31 cellular contexts compared by ENCODE assay signal in genomic region chr5:143237664-143238063, GRCh38.
"Had no signal": no experiment of that assay in that cellular context is flagged by ENCODE, and none has a peak within 500 bp of the region (broad histone marks: within the 10 kb centered on the region; RNA-seq: fewer than 3 reads in every experiment).

No MANE protein-coding gene starts in this region.

- H3K27ac Mint-ChIP-seq: activated B cell treated with CpG ODN at 0.5 μM for 24 hours; activated CD4-positive, alpha-beta memory T cell treated with anti-CD3 and anti-CD28 coated beads for 36 hours; activated naive CD4-positive, alpha-beta T cell treated with anti-CD3 and anti-CD28 coated beads for 36 hours; activated naive CD4-positive, alpha-beta T cell treated with anti-CD3 and anti-CD28 coated beads, Interleukin-2, amount 50 U/mL, for 24 hours; activated naive CD8-positive, alpha-beta T cell treated with anti-CD3 and anti-CD28 coated beads for 36 hours; activated naive CD8-positive, alpha-beta T cell treated with anti-CD3 and anti-CD28 coated beads, Interleukin-2, amount 50 U/mL, for 24 hours; activated T-helper 17 cell treated with anti-CD3 and anti-CD28 coated beads, Interleukin-2, amount 50 U/mL, for 72 hours; brain; dendritic cell treated with granulocyte-macrophage colony-stimulating factor and Interleukin-4, amounts not matched to agents 40 ng/mL and 50 ng/mL, for 4 days; endodermal cell; T-helper 17 cell had no signal

- H3K27ac ChIP-seq: adrenal gland, breast epithelium, cardiac muscle cell, coronary artery, dorsolateral prefrontal cortex, gastrocnemius medialis, heart left ventricle, VCaP had no signal

- H3K4me1 Mint-ChIP-seq: activated B cell treated with CpG ODN at 0.5 μM for 24 hours; activated naive CD4-positive, alpha-beta T cell treated with anti-CD3 and anti-CD28 coated beads, Interleukin-2, amount 50 U/mL, for 24 hours; activated naive CD8-positive, alpha-beta T cell treated with anti-CD3 and anti-CD28 coated beads for 36 hours; activated naive CD8-positive, alpha-beta T cell treated with anti-CD3 and anti-CD28 coated beads, Interleukin-2, amount 50 U/mL, for 24 hours; activated T-helper 17 cell treated with anti-CD3 and anti-CD28 coated beads, Interleukin-2, amount 50 U/mL, for 72 hours; central memory CD8-positive, alpha-beta T cell; T-helper 17 cell had no signal

- H3K9me3 Mint-ChIP-seq: activated B cell treated with CpG ODN at 0.5 μM for 24 hours; activated CD4-positive, alpha-beta memory T cell treated with anti-CD3 and anti-CD28 coated beads for 36 hours; activated naive CD4-positive, alpha-beta T cell treated with anti-CD3 and anti-CD28 coated beads for 36 hours; activated naive CD4-positive, alpha-beta T cell treated with anti-CD3 and anti-CD28 coated beads, Interleukin-2, amount 50 U/mL, for 24 hours; activated naive CD8-positive, alpha-beta T cell treated with anti-CD3 and anti-CD28 coated beads for 36 hours; activated naive CD8-positive, alpha-beta T cell treated with anti-CD3 and anti-CD28 coated beads, Interleukin-2, amount 50 U/mL, for 24 hours; activated T-cell treated with anti-CD3 and anti-CD28 coated beads, Interleukin-2, amount 50 U/mL, for 4 hours; activated T-helper 17 cell treated with anti-CD3 and anti-CD28 coated beads, Interleukin-2, amount 50 U/mL, for 72 hours; brain; central memory CD8-positive, alpha-beta T cell; dendritic cell treated with granulocyte-macrophage colony-stimulating factor and Interleukin-4, amounts not matched to agents 40 ng/mL and 50 ng/mL, for 4 days; endodermal cell had no signal

- H3K27me3 Mint-ChIP-seq: activated CD4-positive, alpha-beta memory T cell treated with anti-CD3 and anti-CD28 coated beads for 36 hours; activated naive CD4-positive, alpha-beta T cell treated with anti-CD3 and anti-CD28 coated beads, Interleukin-2, amount 50 U/mL, for 24 hours; activated naive CD8-positive, alpha-beta T cell treated with anti-CD3 and anti-CD28 coated beads for 36 hours; activated naive CD8-positive, alpha-beta T cell treated with anti-CD3 and anti-CD28 coated beads, Interleukin-2, amount 50 U/mL, for 24 hours; brain; central memory CD8-positive, alpha-beta T cell; dendritic cell treated with granulocyte-macrophage colony-stimulating factor and Interleukin-4, amounts not matched to agents 40 ng/mL and 50 ng/mL, for 4 days; T-helper 17 cell had no signal

- H3K9me3 ChIP-seq: adrenal gland, breast epithelium, gastrocnemius medialis, heart left ventricle had no signal

- H3K4me1 ChIP-seq: adrenal gland, breast epithelium had no signal

- H3K4me3 ChIP-seq: adrenal gland, breast epithelium, cardiac muscle cell, coronary artery, dorsolateral prefrontal cortex, gastrocnemius medialis, heart left ventricle had no signal

- ATAC-seq: activated CD4-positive, CD25-positive, alpha-beta regulatory T cell treated with anti-CD3 and anti-CD28 coated beads, Interleukin-2, amount 50 U/mL, for 24 hours; activated naive CD8-positive, alpha-beta T cell treated with anti-CD3 and anti-CD28 coated beads, Interleukin-2, amount 50 U/mL, for 24 hours; activated T-cell treated with anti-CD3 and anti-CD28 coated beads, Interleukin-2, amount 50 U/mL, for 4 hours; activated T-helper 17 cell treated with anti-CD3 and anti-CD28 coated beads, Interleukin-2, amount 50 U/mL, for 72 hours; esophagus mucosa; gastrocnemius medialis; heart left ventricle; T-helper 17 cell had no signal

- H3K36me3 ChIP-seq: adrenal gland, breast epithelium, cardiac muscle cell, gastrocnemius medialis, heart left ventricle had no signal

- DNase-seq: activated B cell treated with CpG ODN at 0.5 μM for 24 hours; activated CD4-positive, alpha-beta memory T cell treated with anti-CD3 and anti-CD28 coated beads for 36 hours; activated CD4-positive, alpha-beta T cell treated with anti-CD3 and anti-CD28 coated beads for 48 hours; activated effector memory CD4-positive, alpha-beta T cell treated with Interleukin-2 at 50 U/mL for 16 hours; activated naive CD4-positive, alpha-beta T cell treated with anti-CD3 and anti-CD28 coated beads for 36 hours; activated naive CD8-positive, alpha-beta T cell treated with anti-CD3 and anti-CD28 coated beads for 36 hours; activated naive CD8-positive, alpha-beta T cell treated with anti-CD3 and anti-CD28 coated beads, Interleukin-2, amount 50 U/mL, for 24 hours; activated T-cell treated with anti-CD3 and anti-CD28 coated beads, Interleukin-2, amount 50 U/mL, for 4 hours; adrenal gland; amygdala; aorta; dorsolateral prefrontal cortex; effector memory CD4-positive, alpha-beta T cell; endodermal cell; foreskin fibroblast; gastrocnemius medialis; glutamatergic neuron; heart left ventricle; T-helper 1 cell; T-helper 17 cell had no signal

- H3K4me3 Mint-ChIP-seq: activated B cell treated with CpG ODN at 0.5 μM for 24 hours; activated CD4-positive, alpha-beta memory T cell treated with anti-CD3 and anti-CD28 coated beads for 36 hours; activated naive CD4-positive, alpha-beta T cell treated with anti-CD3 and anti-CD28 coated beads for 36 hours; activated naive CD4-positive, alpha-beta T cell treated with anti-CD3 and anti-CD28 coated beads, Interleukin-2, amount 50 U/mL, for 24 hours; activated naive CD8-positive, alpha-beta T cell treated with anti-CD3 and anti-CD28 coated beads for 36 hours; activated naive CD8-positive, alpha-beta T cell treated with anti-CD3 and anti-CD28 coated beads, Interleukin-2, amount 50 U/mL, for 24 hours; activated T-cell treated with anti-CD3 and anti-CD28 coated beads, Interleukin-2, amount 50 U/mL, for 4 hours; activated T-helper 17 cell treated with anti-CD3 and anti-CD28 coated beads, Interleukin-2, amount 50 U/mL, for 72 hours; brain; central memory CD8-positive, alpha-beta T cell; dendritic cell treated with granulocyte-macrophage colony-stimulating factor and Interleukin-4, amounts not matched to agents 40 ng/mL and 50 ng/mL, for 4 days; endodermal cell; T-helper 17 cell had no signal

- H3K27me3 ChIP-seq: adrenal gland, breast epithelium, cardiac muscle cell, dorsolateral prefrontal cortex, gastrocnemius medialis, heart left ventricle had no signal

- H3K36me3 Mint-ChIP-seq: activated CD4-positive, alpha-beta memory T cell treated with anti-CD3 and anti-CD28 coated beads for 36 hours; activated naive CD8-positive, alpha-beta T cell treated with anti-CD3 and anti-CD28 coated beads for 36 hours; brain had no signal
